Comparison of ENCODE assay signal across 4 cellular contexts in genomic region chr6:126432564-126432963, GRCh38.
"Had no signal": no experiment of that assay in that cellular context is flagged by ENCODE, and none has a peak within 500 bp of the region (broad histone marks: within the 10 kb centered on the region; RNA-seq: fewer than 3 reads in every experiment).

No MANE protein-coding gene starts in this region.

- H3K4me3 ChIP-seq: GM23338 had no signal

- H3K9me3 Mint-ChIP-seq: GM23338, H9 had no signal

- H3K4me3 Mint-ChIP-seq: GM23338, H9 had no signal

- H3K27ac Mint-ChIP-seq: GM23338, H9 had no signal

- ATAC-seq: GM23338 had no signal

- H2AFZ ChIP-seq: GM23338 had no signal

- DNase-seq: H9, HCEC 1CT, IMR-90 had no signal

- H3K4me2 ChIP-seq: GM23338 had no signal
